8 cellular contexts compared by ENCODE assay signal in the genomic region with DNA sequence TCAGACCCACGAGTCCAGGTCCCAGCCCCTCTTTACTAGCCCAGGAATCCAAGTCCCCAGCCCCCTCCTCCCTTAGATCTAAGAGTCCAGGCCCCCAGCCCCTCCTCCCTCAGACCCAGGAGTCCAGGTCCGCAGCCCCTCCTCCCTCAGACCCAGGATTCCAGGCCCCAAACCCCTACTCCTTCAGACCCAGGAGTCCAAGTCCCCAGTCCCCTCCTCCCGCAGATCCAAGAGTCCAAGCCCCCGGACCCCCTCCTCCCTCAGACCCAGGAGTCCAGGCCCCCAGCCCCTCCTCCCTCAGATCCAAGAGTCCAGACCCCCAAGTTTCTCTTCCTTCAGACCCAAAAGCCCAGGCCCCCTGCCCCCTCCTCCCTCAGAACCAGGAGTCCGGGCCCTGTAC. TPM values are rescaled to one million over a fixed set of nuclear protein-coding genes. Genes with fewer than 3 reads are reported as not detected.
DNase-seq lines count a peak whose midpoint lies in the region; ATAC-seq lines count a peak whose summit lies in the region.

No MANE protein-coding gene starts in this region.

- peaks cover 22% of the 10 kb centered on the region for H3K36me3 ChIP-seq in HUES6 (ENCODE audit: control insufficient read depth, insufficient read depth, low read length)

- peaks cover 31% of the 10 kb centered on the region for H3K4me1 Mint-ChIP-seq in activated naive CD8-positive, alpha-beta T cell treated with anti-CD3 and anti-CD28 coated beads, Interleukin-2, amount 50 U/mL, for 24 hours
- peaks cover 37 to 44% of the 10 kb centered on the region in 2 donors for H3K4me1 Mint-ChIP-seq in immature natural killer cell
- peaks cover 46% of the 10 kb centered on the region for H3K4me1 Mint-ChIP-seq in stimulated activated naive CD8-positive, alpha-beta T cell treated with anti-CD3 and anti-CD28 coated beads, Interleukin-15, amount 100 ng/mL, for 72 hours

- no peaks in the 10 kb centered on the region for H3K9me3 ChIP-seq in HUES6 (ENCODE audit: control insufficient read depth, insufficient read depth, low read depth, low read length)

- peak overlapping the region; percentile 92 for H3K9ac ChIP-seq in HUES6 (ENCODE audit: low read length)

- no peak for DNase-seq in activated naive CD8-positive, alpha-beta T cell treated with anti-CD3 and anti-CD28 coated beads, Interleukin-2, amount 50 U/mL, for 24 hours
- DNase-seq in immature natural killer cell, result no peak
- no peak for DNase-seq in stimulated activated naive CD8-positive, alpha-beta T cell treated with anti-CD3 and anti-CD28 coated beads, Interleukin-15, amount 100 ng/mL, for 72 hours
- no peak for DNase-seq in iPS-NIHi7 (ENCODE audit: extremely low spot score)
- no peak for DNase-seq in islet precursor cell
- DNase-seq in MV-4-11 (lab: John Stamatoyannopoulos, UW), result no peak

- peak overlapping the region; percentile 85 for H3K4me3 Mint-ChIP-seq in activated naive CD8-positive, alpha-beta T cell treated with anti-CD3 and anti-CD28 coated beads, Interleukin-2, amount 50 U/mL, for 24 hours
- peak overlapping the region; percentile 81 to 93 (median 90) for H3K4me3 Mint-ChIP-seq in immature natural killer cell
- peak overlapping the region; percentile 87 to 91 for H3K4me3 Mint-ChIP-seq in stimulated activated naive CD8-positive, alpha-beta T cell treated with anti-CD3 and anti-CD28 coated beads, Interleukin-15, amount 100 ng/mL, for 72 hours

- no peaks in the 10 kb centered on the region for H3K9me3 Mint-ChIP-seq in activated naive CD8-positive, alpha-beta T cell treated with anti-CD3 and anti-CD28 coated beads, Interleukin-2, amount 50 U/mL, for 24 hours
- no peaks in the 10 kb centered on the region for H3K9me3 Mint-ChIP-seq in immature natural killer cell
- no peaks in the 10 kb centered on the region for H3K9me3 Mint-ChIP-seq in stimulated activated naive CD8-positive, alpha-beta T cell treated with anti-CD3 and anti-CD28 coated beads, Interleukin-15, amount 100 ng/mL, for 72 hours

- H3K4me3 ChIP-seq in HUES6 (ENCODE audit: low read depth, low read length), result peak overlapping the region; percentile 76

- H3K27me3 ChIP-seq in HUES6 (ENCODE audit: control insufficient read depth, insufficient read depth, low read length), result peaks cover 1% of the 10 kb centered on the region

- H3K27ac Mint-ChIP-seq in activated naive CD8-positive, alpha-beta T cell treated with anti-CD3 and anti-CD28 coated beads, Interleukin-2, amount 50 U/mL, for 24 hours, result peak overlapping the region; percentile 91
- peak overlapping the region; percentile 74 to 92 (median 86) for H3K27ac Mint-ChIP-seq in immature natural killer cell
- peak overlapping the region; percentile 98 for H3K27ac Mint-ChIP-seq in stimulated activated naive CD8-positive, alpha-beta T cell treated with anti-CD3 and anti-CD28 coated beads, Interleukin-15, amount 100 ng/mL, for 72 hours

- ATAC-seq in activated naive CD8-positive, alpha-beta T cell treated with anti-CD3 and anti-CD28 coated beads, Interleukin-2, amount 50 U/mL, for 24 hours, result no peak
- no peak for ATAC-seq in stimulated activated naive CD8-positive, alpha-beta T cell treated with anti-CD3 and anti-CD28 coated beads, Interleukin-15, amount 100 ng/mL, for 72 hours
- no peak for ATAC-seq in HG02759 (IDR thresholded peaks at IDR 0.05; ENCODE audit: unreplicated experiment)

- peak overlapping the region; percentile 47; the same call in 1 of the 2 replicates for H3K27ac ChIP-seq in HUES6 (ENCODE audit: low read depth, low read length)

- H3K27me3 Mint-ChIP-seq in activated naive CD8-positive, alpha-beta T cell treated with anti-CD3 and anti-CD28 coated beads, Interleukin-2, amount 50 U/mL, for 24 hours, result peaks cover 9% of the 10 kb centered on the region
- peaks cover under 1 to 5% (median 3%) of the 10 kb centered on the region in 3 donors for H3K27me3 Mint-ChIP-seq in immature natural killer cell (ENCODE audit: low read depth in 3 of 3)
- peaks cover 18% of the 10 kb centered on the region for H3K27me3 Mint-ChIP-seq in stimulated activated naive CD8-positive, alpha-beta T cell treated with anti-CD3 and anti-CD28 coated beads, Interleukin-15, amount 100 ng/mL, for 72 hours

- H3K36me3 Mint-ChIP-seq in activated naive CD8-positive, alpha-beta T cell treated with anti-CD3 and anti-CD28 coated beads, Interleukin-2, amount 50 U/mL, for 24 hours (ENCODE audit: low read depth), result peaks cover 21% of the 10 kb centered on the region
- H3K36me3 Mint-ChIP-seq in immature natural killer cell, result peaks cover 6 to 18% (median 7%) of the 10 kb centered on the region in 3 donors

- H3K4me1 ChIP-seq in HUES6 (ENCODE audit: control insufficient read depth, insufficient read depth, low read length), result peaks cover 9% of the 10 kb centered on the region

RNA-seq across cellular contexts. Expression of gene SPACA6, which starts 11.5 kb away (rescaled TPM):
- 1 to 10 TPM in 2 of 3 donors, not detected in 1; 2.3 to 2.4 TPM for polyA plus RNA-seq in immature natural killer cell

RNA-seq across cellular contexts. Expression of gene HAS1, which starts 19.2 kb away (rescaled TPM):
- not detected for polyA plus RNA-seq in immature natural killer cell

RNA-seq across cellular contexts. Expression of gene FPR1, which starts 47.1 kb away (rescaled TPM):
- polyA plus RNA-seq in immature natural killer cell, result 1 to 10 TPM; 1.8 to 6.9 (median 1.8) TPM

RNA-seq across cellular contexts. Expression of gene FPR2, which starts 56.4 kb away (rescaled TPM):
- polyA plus RNA-seq in immature natural killer cell, result not detected

RNA-seq across cellular contexts. Expression of gene SIGLEC14, which starts 58.0 kb away (rescaled TPM):
- polyA plus RNA-seq in immature natural killer cell, result 1 to 10 TPM in 1 of 3 donors, under 1 TPM in 2; 0.12 to 1.9 (median 0.99) TPM
